11 cellular contexts compared by ENCODE assay signal in the genomic region with DNA sequence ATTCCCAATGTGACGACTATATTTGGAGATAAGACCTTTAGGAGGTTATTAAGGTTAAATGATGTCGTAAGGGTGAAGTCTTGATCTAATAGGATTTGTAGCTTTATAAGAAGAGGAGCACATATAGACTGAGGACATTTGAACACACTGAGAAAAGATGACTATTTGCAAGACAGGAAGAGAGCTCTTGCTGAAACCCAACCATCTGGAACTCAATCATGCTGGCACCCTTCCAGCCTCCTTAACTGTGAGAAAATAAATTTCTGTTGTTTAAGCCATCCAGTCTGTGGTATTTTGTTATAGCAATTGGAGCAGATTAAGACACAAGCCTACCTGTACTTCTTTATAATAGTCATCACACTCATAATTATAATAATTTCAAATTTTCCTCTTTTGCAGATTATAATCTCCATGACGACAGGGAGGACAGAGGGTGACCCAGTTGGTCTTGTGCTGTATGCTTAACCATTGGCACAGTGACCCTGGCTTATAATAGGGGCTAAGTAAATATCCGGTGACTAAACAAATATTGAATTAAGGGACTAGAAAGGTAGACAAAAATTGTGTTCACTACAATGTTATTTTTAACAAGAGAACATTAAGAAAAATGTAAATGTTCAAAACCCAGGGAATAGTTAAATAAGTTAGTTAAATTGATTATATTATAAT.
DNase-seq lines count a peak whose midpoint lies in the region; ATAC-seq and FAIRE-seq lines count a peak whose summit lies in the region.
"Had no signal": no experiment of that assay in that cellular context is flagged by ENCODE, and none has a peak within 500 bp of the region (broad histone marks: within the 10 kb centered on the region; RNA-seq: fewer than 3 reads in every experiment).

No MANE protein-coding gene starts in this region.

- ATAC-seq in HG03565 (IDR thresholded peaks at IDR 0.05; ENCODE audit: unreplicated experiment): no peak
- ATAC-seq in effector memory CD8-positive, alpha-beta T cell (replicated peaks): no peak
- no peak for ATAC-seq in GM18873 (IDR thresholded peaks at IDR 0.05; ENCODE audit: low FRiP score, unreplicated experiment)
- ATAC-seq: CD8-positive, alpha-beta T cell had no signal

- no peaks in the 10 kb centered on the region for H3K9me3 Mint-ChIP-seq in effector memory CD8-positive, alpha-beta T cell
- H3K9me3 Mint-ChIP-seq: CD8-positive, alpha-beta T cell; central memory CD8-positive, alpha-beta T cell had no signal

- no peaks in the 10 kb centered on the region for H3K4me1 Mint-ChIP-seq in effector memory CD8-positive, alpha-beta T cell (ENCODE audit: low read depth in 2 of 2)
- H3K4me1 Mint-ChIP-seq: central memory CD8-positive, alpha-beta T cell had no signal

- H3K4me3 Mint-ChIP-seq in effector memory CD8-positive, alpha-beta T cell: no peak overlapping the region
- H3K4me3 Mint-ChIP-seq: CD8-positive, alpha-beta T cell; central memory CD8-positive, alpha-beta T cell had no signal

- H3K27me3 Mint-ChIP-seq in effector memory CD8-positive, alpha-beta T cell: peaks cover 7 to 29% of the 10 kb centered on the region in 2 donors

- H3K27ac Mint-ChIP-seq in effector memory CD8-positive, alpha-beta T cell: no peak overlapping the region
- H3K27ac Mint-ChIP-seq: CD8-positive, alpha-beta T cell had no signal

- peak; percentile 81 for FAIRE-seq in islet of Langerhans (lab: Jason Lieb, UNC)

- no peaks in the 10 kb centered on the region for H3K36me3 Mint-ChIP-seq in effector memory CD8-positive, alpha-beta T cell (ENCODE audit: insufficient read depth)
- H3K36me3 Mint-ChIP-seq: CD8-positive, alpha-beta T cell had no signal

- DNase-seq in DMS153 treated with DMSO at 0.1 percent for 48 hours (lab: John Stamatoyannopoulos, UW; ENCODE audit: unreplicated experiment) (peak; percentile 67), NCI-H1092 (lab: John Stamatoyannopoulos, UW) (peak; percentile 61), RPMI7951 (ENCODE audit: low read depth) (peak; percentile 49)
- no peak for DNase-seq in activated effector memory CD4-positive, alpha-beta T cell treated with anti-CD3 and anti-CD28 coated beads, Interleukin-2, amount 50 U/mL, for 16 hours
- no peak for DNase-seq in effector memory CD8-positive, alpha-beta T cell
- DNase-seq: CD8-positive, alpha-beta T cell; GOT3 had no signal

Comparison
In these comparisons a context has a peak if more than half of its experiments do, and no peak if none do; other contexts are left out.
1. DNase-seq: peak in DMS153 treated with DMSO at 0.1 percent for 48 hours (single experiment), NCI-H1092 (single experiment) and RPMI7951 (single experiment); none in activated effector memory CD4-positive, alpha-beta T cell treated with anti-CD3 and anti-CD28 coated beads, Interleukin-2, amount 50 U/mL, for 16 hours (single experiment) and effector memory CD8-positive, alpha-beta T cell (0 of 3).